12 cellular contexts compared by ENCODE assay signal in genomic region chr1:235076504-235077162, GRCh38. TPM values are rescaled to one million over a fixed set of nuclear protein-coding genes. Genes with fewer than 3 reads are reported as not detected.
A peak's percentile ranks its signal among the peaks of the same experiment; 100 is the strongest.
DNase-seq lines count a peak whose midpoint lies in the region; ATAC-seq and TF ChIP-seq lines count a peak whose summit lies in the region.
"Had no signal": no experiment of that assay in that cellular context is flagged by ENCODE, and none has a peak within 500 bp of the region (broad histone marks: within the 10 kb centered on the region; RNA-seq: fewer than 3 reads in every experiment).

No MANE protein-coding gene starts in this region.

- H3K27ac ChIP-seq in liver (ENCODE audit: low read depth in 1 of 2, low read length in 2 of 2) (peak overlapping the region; percentile 89 to 96), subcutaneous abdominal adipose tissue (ENCODE audit: low read depth, low read length) (peak overlapping the region; percentile 99)
- H3K27ac ChIP-seq: KMS-11 had no signal

- no peak overlapping the region for H3K4me3 ChIP-seq in liver (ENCODE audit: low read depth in 1 of 3, low read length in 3 of 3)
- no peak overlapping the region for H3K4me3 ChIP-seq in subcutaneous abdominal adipose tissue (ENCODE audit: low read depth in 1 of 5, low read length in 5 of 5)
- H3K4me3 ChIP-seq in H7 (ENCODE audit: insufficient read depth, low read depth, low read length), result no peak overlapping the region
- H3K4me3 ChIP-seq: GM23338 had no signal

- POLR2A ChIA-PET in activated CD4-positive, alpha-beta memory T cell treated with anti-CD3 and anti-CD28 coated beads, Interleukin-2, amount 10 ng/mL, durations not matched to agents 7 days and 5 days (lab: Charles Lee), result interaction anchor here (0.7 to 5.9 kb wide), 5 partner anchors 65 to 476 kb away, joined by 3 to 41 read pairs (median 9); partner anchors contain the start of gene IRF2BP2

- no peak for DNase-seq in activated CD8-positive, alpha-beta memory T cell treated with anti-CD3 and anti-CD28 coated beads, Interleukin-2, amount 10 ng/mL, durations not matched to agents 7 days and 5 days
- no peak for DNase-seq in activated CD8-positive, alpha-beta memory T cell treated with anti-CD3 and anti-CD28 coated beads, Interleukin-2, amount 50 U/mL, for 48 hours
- no peak for DNase-seq in activated CD4-positive, alpha-beta memory T cell treated with anti-CD3 and anti-CD28 coated beads, Interleukin-2, amount 10 ng/mL, durations not matched to agents 7 days and 5 days
- DNase-seq in H7, result no peak
- no peak for DNase-seq in SW 1271 (lab: John Stamatoyannopoulos, UW)
- DNase-seq in effector memory CD8-positive, alpha-beta T cell, result no peak
- DNase-seq: NCI-H2171 had no signal

- WGBS in liver, result 94% methylated on average over 16 of the region's 16 CpGs

- no peaks in the 10 kb centered on the region for H3K27me3 ChIP-seq in liver (ENCODE audit: control insufficient read depth in 4 of 4, insufficient read depth in 4 of 4, low read length in 3 of 4)
- H3K27me3 ChIP-seq in subcutaneous abdominal adipose tissue (ENCODE audit: control insufficient read depth in 5 of 5, insufficient read depth in 4 of 5, low read length in 5 of 5), result no peaks in the 10 kb centered on the region
- no peaks in the 10 kb centered on the region for H3K27me3 ChIP-seq in H7 (ENCODE audit: control insufficient read depth, insufficient read depth, low read length)

- no peak for TF ChIP-seq RAD21 in liver (IDR thresholded peaks at IDR 0.05)

- H3K9ac ChIP-seq in liver (ENCODE audit: low read depth in 1 of 2, low read length in 2 of 2) (peak overlapping the region in 1 of 2 donors; percentile 49), subcutaneous abdominal adipose tissue (ENCODE audit: low read length in 5 of 5) (peak overlapping the region; percentile 0 to 65 (median 55))
- H3K9ac ChIP-seq: KMS-11 had no signal

- H3K27ac Mint-ChIP-seq in activated CD8-positive, alpha-beta memory T cell treated with anti-CD3 and anti-CD28 coated beads, Interleukin-2, amount 10 ng/mL, durations not matched to agents 7 days and 5 days, result no peak overlapping the region
- peak overlapping the region; percentile 59 for H3K27ac Mint-ChIP-seq in activated CD4-positive, alpha-beta memory T cell treated with anti-CD3 and anti-CD28 coated beads, Interleukin-2, amount 10 ng/mL, durations not matched to agents 7 days and 5 days
- H3K27ac Mint-ChIP-seq in effector memory CD8-positive, alpha-beta T cell, result no peak overlapping the region
- H3K27ac Mint-ChIP-seq: GM23338, WTC11 had no signal

- TF ChIP-seq CTCF in liver (IDR thresholded peaks at IDR 0.05; ENCODE audit: low read depth, low read length, missing input control), result no peak

- CTCF ChIA-PET in activated CD8-positive, alpha-beta memory T cell treated with anti-CD3 and anti-CD28 coated beads, Interleukin-2, amount 10 ng/mL, durations not matched to agents 7 days and 5 days (lab: Charles Lee), result interaction anchor here (0.6 to 1.6 kb wide), 4 partner anchors 64 to 1387 kb away, joined by 3 to 5 read pairs (median 4); no protein-coding TSS in a partner anchor
- CTCF ChIA-PET in activated CD4-positive, alpha-beta memory T cell treated with anti-CD3 and anti-CD28 coated beads, Interleukin-2, amount 10 ng/mL, durations not matched to agents 7 days and 5 days (lab: Charles Lee), result interaction anchor here (1.4 kb wide), 1 partner anchor 65 kb away, joined by 3 read pairs; no protein-coding TSS in a partner anchor

- peaks cover 9 to 72% (median 39%) of the 10 kb centered on the region in 4 donors for H3K4me1 ChIP-seq in liver (ENCODE audit: control insufficient read depth in 4 of 4, insufficient read depth in 4 of 4, low read length in 3 of 4)
- peaks cover 35 to 76% (median 71%) of the 10 kb centered on the region in 5 donors for H3K4me1 ChIP-seq in subcutaneous abdominal adipose tissue (ENCODE audit: control insufficient read depth in 5 of 5, insufficient read depth in 5 of 5, low read length in 5 of 5)

- H3K9me3 Mint-ChIP-seq in activated CD8-positive, alpha-beta memory T cell treated with anti-CD3 and anti-CD28 coated beads, Interleukin-2, amount 10 ng/mL, durations not matched to agents 7 days and 5 days (ENCODE audit: low read depth), result no peaks in the 10 kb centered on the region
- H3K9me3 Mint-ChIP-seq in activated CD4-positive, alpha-beta memory T cell treated with anti-CD3 and anti-CD28 coated beads, Interleukin-2, amount 10 ng/mL, durations not matched to agents 7 days and 5 days, result no peaks in the 10 kb centered on the region
- H3K9me3 Mint-ChIP-seq in effector memory CD8-positive, alpha-beta T cell, result no peaks in the 10 kb centered on the region
- H3K9me3 Mint-ChIP-seq: GM23338, WTC11 had no signal

- no peaks in the 10 kb centered on the region for H3K36me3 Mint-ChIP-seq in activated CD8-positive, alpha-beta memory T cell treated with anti-CD3 and anti-CD28 coated beads, Interleukin-2, amount 10 ng/mL, durations not matched to agents 7 days and 5 days
- no peaks in the 10 kb centered on the region for H3K36me3 Mint-ChIP-seq in activated CD4-positive, alpha-beta memory T cell treated with anti-CD3 and anti-CD28 coated beads, Interleukin-2, amount 10 ng/mL, durations not matched to agents 7 days and 5 days (ENCODE audit: low read depth)
- no peaks in the 10 kb centered on the region for H3K36me3 Mint-ChIP-seq in effector memory CD8-positive, alpha-beta T cell (ENCODE audit: insufficient read depth)
- H3K36me3 Mint-ChIP-seq: WTC11 had no signal

- H3K4me3 Mint-ChIP-seq in activated CD8-positive, alpha-beta memory T cell treated with anti-CD3 and anti-CD28 coated beads, Interleukin-2, amount 10 ng/mL, durations not matched to agents 7 days and 5 days, result peak overlapping the region; percentile 22
- peak overlapping the region; percentile 16 for H3K4me3 Mint-ChIP-seq in activated CD4-positive, alpha-beta memory T cell treated with anti-CD3 and anti-CD28 coated beads, Interleukin-2, amount 10 ng/mL, durations not matched to agents 7 days and 5 days
- H3K4me3 Mint-ChIP-seq in effector memory CD8-positive, alpha-beta T cell, result no peak overlapping the region
- H3K4me3 Mint-ChIP-seq: GM23338, WTC11 had no signal

- no peak for ATAC-seq in activated CD8-positive, alpha-beta memory T cell treated with anti-CD3 and anti-CD28 coated beads, Interleukin-2, amount 10 ng/mL, durations not matched to agents 7 days and 5 days
- ATAC-seq in effector memory CD8-positive, alpha-beta T cell (replicated peaks), result no peak
- ATAC-seq: GM23338, WTC11 had no signal

- H3K36me3 ChIP-seq in liver (ENCODE audit: control insufficient read depth in 4 of 4, insufficient read depth in 3 of 4, low read depth in 1 of 4, low read length in 3 of 4) (no peaks in the 10 kb centered on the region), subcutaneous abdominal adipose tissue (ENCODE audit: control insufficient read depth in 5 of 5, insufficient read depth in 5 of 5, low read length in 5 of 5) (no peaks in the 10 kb centered on the region), H7 (replicated peaks; ENCODE audit: control insufficient read depth, insufficient read depth, low read length) (no peaks in the 10 kb centered on the region)

- no peaks in the 10 kb centered on the region for H3K9me3 ChIP-seq in liver (ENCODE audit: control insufficient read depth in 4 of 4, low read length in 3 of 4)
- H3K9me3 ChIP-seq in subcutaneous abdominal adipose tissue (ENCODE audit: control insufficient read depth in 5 of 5, low read length in 5 of 5), result no peaks in the 10 kb centered on the region

- peaks cover 41% of the 10 kb centered on the region for H3K4me1 Mint-ChIP-seq in activated CD8-positive, alpha-beta memory T cell treated with anti-CD3 and anti-CD28 coated beads, Interleukin-2, amount 10 ng/mL, durations not matched to agents 7 days and 5 days
- peaks cover 43% of the 10 kb centered on the region for H3K4me1 Mint-ChIP-seq in activated CD4-positive, alpha-beta memory T cell treated with anti-CD3 and anti-CD28 coated beads, Interleukin-2, amount 10 ng/mL, durations not matched to agents 7 days and 5 days
- peaks cover 13 to 15% of the 10 kb centered on the region in 2 donors for H3K4me1 Mint-ChIP-seq in effector memory CD8-positive, alpha-beta T cell (ENCODE audit: low read depth in 2 of 2)

- no peaks in the 10 kb centered on the region for H3K27me3 Mint-ChIP-seq in activated CD8-positive, alpha-beta memory T cell treated with anti-CD3 and anti-CD28 coated beads, Interleukin-2, amount 10 ng/mL, durations not matched to agents 7 days and 5 days
- H3K27me3 Mint-ChIP-seq in activated CD4-positive, alpha-beta memory T cell treated with anti-CD3 and anti-CD28 coated beads, Interleukin-2, amount 10 ng/mL, durations not matched to agents 7 days and 5 days, result no peaks in the 10 kb centered on the region
- H3K27me3 Mint-ChIP-seq in effector memory CD8-positive, alpha-beta T cell, result no peaks in the 10 kb centered on the region

TF ChIP-seq in liver, 16 proteins besides CTCF, POLR2A, EP300 and RAD21:
- TF ChIP-seq HNF4G (IDR thresholded peaks at IDR 0.05) (no peak), EGR1 (IDR thresholded peaks at IDR 0.05; ENCODE audit: low read depth in 2 of 2) (no peak), SP1 (IDR thresholded peaks at IDR 0.05) (no peak), FOXA2 (IDR thresholded peaks at IDR 0.05) (no peak), NR2F2 (IDR thresholded peaks at IDR 0.05) (no peak), HNF4A (conservative IDR thresholded peaks at IDR 0.05) (no peak)

RNA-seq across cellular contexts. Expression of gene TOMM20, which starts 52.0 kb away (rescaled TPM):
- total RNA-seq in activated CD8-positive, alpha-beta memory T cell treated with anti-CD3 and anti-CD28 coated beads, Interleukin-2, amount 10 ng/mL, durations not matched to agents 7 days and 5 days, result 10 to 100 TPM; 71.1 to 76.7 TPM
- 10 to 100 TPM; 81.4 to 89.3 TPM for total RNA-seq in activated CD4-positive, alpha-beta memory T cell treated with anti-CD3 and anti-CD28 coated beads, Interleukin-2, amount 10 ng/mL, durations not matched to agents 7 days and 5 days
- 10 to 100 TPM; 34.9 to 43.3 TPM for total RNA-seq in liver
- 10 to 100 TPM; 33.4 to 74.4 TPM for polyA plus RNA-seq in liver
- total RNA-seq in H7 (2014; rRNA removed; shearing (Covaris generic)), result 172 and 214 TPM in 2 replicates

Comparison
In these comparisons a context has a peak if more than half of its experiments do, and no peak if none do; other contexts are left out.
1. H3K4me3 Mint-ChIP-seq: peak in activated CD8-positive, alpha-beta memory T cell treated with anti-CD3 and anti-CD28 coated beads, Interleukin-2, amount 10 ng/mL, durations not matched to agents 7 days and 5 days (single experiment) and activated CD4-positive, alpha-beta memory T cell treated with anti-CD3 and anti-CD28 coated beads, Interleukin-2, amount 10 ng/mL, durations not matched to agents 7 days and 5 days (single experiment); none in effector memory CD8-positive, alpha-beta T cell (0 of 2).